27 cellular contexts compared by ENCODE assay signal in genomic region chr11:10428453-10428852, GRCh38.
"Had no signal": no experiment of that assay in that cellular context is flagged by ENCODE, and none has a peak within 500 bp of the region (broad histone marks: within the 10 kb centered on the region; RNA-seq: fewer than 3 reads in every experiment).

No MANE protein-coding gene starts in this region.

- H3K4me3 ChIP-seq: adrenal gland, SK-N-MC had no signal

- H3K9me3 ChIP-seq: adrenal gland had no signal

- H3K4me1 ChIP-seq: adrenal gland had no signal

- ATAC-seq: activated CD4-positive, CD25-positive, alpha-beta regulatory T cell treated with anti-CD3 and anti-CD28 coated beads, Interleukin-2, amount 50 U/mL, for 24 hours; activated T-cell treated with anti-CD3 and anti-CD28 coated beads, Interleukin-2, amount 50 U/mL, for 4 hours; Panc1; Right ventricle myocardium inferior had no signal

- DNase-seq: activated CD4-positive, alpha-beta T cell treated with anti-CD3 and anti-CD28 coated beads for 4 hours; activated CD8-positive, alpha-beta memory T cell treated with anti-CD3 and anti-CD28 coated beads for 24 hours; activated gamma-delta T cell treated with Interleukin-2 at 50 U/mL for 16 hours; activated naive CD4-positive, alpha-beta T cell treated with anti-CD3 and anti-CD28 coated beads, Interleukin-2, amount 50 U/mL, for 16 hours; activated naive CD8-positive, alpha-beta T cell treated with anti-CD3 and anti-CD28 coated beads, Interleukin-2, amount 10 ng/mL, durations not matched to agents 7 days and 5 days; activated T-cell treated with anti-CD3 and anti-CD28 coated beads, Interleukin-2, amount 50 U/mL, for 4 hours; adrenal gland; anterior cingulate cortex; KBM-7; NCI-H1092 treated with DMSO at 0.1 percent for 48 hours; NCI-H1417 treated with DMSO at 0.1 percent for 48 hours; NCI-H1694; NCI-H2029; NCI-H2107; NCI-H2171 treated with DMSO at 0.1 percent for 48 hours; NCI-H226; NCI-H526; NCI-H774; NK-92 treated with Interleukin-12 subunit alpha and Interleukin-12 subunit beta, amount 100 ng/mL, for 24 hours; OCI-M1; RPMI8226; T-helper 1 cell had no signal

- H3K27me3 ChIP-seq: adrenal gland had no signal

- H3K36me3 ChIP-seq: adrenal gland had no signal

- H3K27ac ChIP-seq: adrenal gland, SK-N-MC, VCaP had no signal
